Comparison of ENCODE assay signal across 20 cellular contexts in the genomic region with DNA sequence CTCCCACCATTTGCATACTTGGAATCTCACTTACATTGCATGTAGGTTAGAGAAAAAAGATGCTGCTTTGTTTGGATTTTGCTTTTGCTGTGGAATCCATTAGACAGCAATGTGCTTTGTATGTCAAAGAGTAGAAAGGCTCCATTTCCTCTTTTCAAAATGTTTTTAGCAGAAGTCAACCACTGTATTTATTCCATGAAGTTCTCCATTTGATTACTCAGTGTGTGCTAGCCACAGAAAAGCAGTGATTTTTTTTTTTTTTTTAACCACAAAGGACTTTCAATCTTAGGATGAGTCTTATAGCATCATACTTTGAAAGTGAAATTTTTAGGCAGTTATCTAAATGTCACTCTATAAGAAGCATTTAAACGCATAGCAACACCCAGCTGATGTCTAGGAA.
A peak's percentile ranks its signal among the peaks of the same experiment; 100 is the strongest.
DNase-seq lines count a peak whose midpoint lies in the region; TF ChIP-seq lines count a peak whose summit lies in the region.
"Had no signal": no experiment of that assay in that cellular context is flagged by ENCODE, and none has a peak within 500 bp of the region (broad histone marks: within the 10 kb centered on the region; RNA-seq: fewer than 3 reads in every experiment).

No MANE protein-coding gene starts in this region.

- H3K27me3 Mint-ChIP-seq in MCF 10A (ENCODE audit: insufficient read depth, unreplicated experiment), result no peaks in the 10 kb centered on the region

- H3K27ac ChIP-seq in mammary epithelial cell (ENCODE audit: insufficient read depth, low read depth, low read length) (no peak overlapping the region), esophagus muscularis mucosa (replicated peaks in 1 of 4) (no peak overlapping the region)
- H3K27ac ChIP-seq: cardiac muscle cell, stomach had no signal

- no peaks in the 10 kb centered on the region for H3K9me3 Mint-ChIP-seq in MCF 10A (ENCODE audit: unreplicated experiment)

- no peak for TF ChIP-seq POLR2A in esophagus muscularis mucosa (IDR thresholded peaks at IDR 0.05; ENCODE audit: low read depth)

- H3K36me3 ChIP-seq in mammary epithelial cell (ENCODE audit: insufficient read depth, low read length) (no peaks in the 10 kb centered on the region), esophagus muscularis mucosa (peaks cover 0 to 8% (median 0%) of the 10 kb centered on the region in 4 donors)
- H3K36me3 ChIP-seq: cardiac muscle cell, stomach had no signal

- TF ChIP-seq CTCF in mammary epithelial cell (conservative IDR thresholded peaks at IDR 0.05 in 1 of 2, IDR thresholded peaks at IDR 0.05 in 1 of 2; ENCODE audit: extremely low read depth in 1 of 2, insufficient read depth in 1 of 2, low read depth in 1 of 2, low read length in 2 of 2), result no peak
- no peak for TF ChIP-seq CTCF in MCF 10A (IDR thresholded peaks at IDR 0.05; ENCODE audit: unreplicated experiment)
- TF ChIP-seq CTCF in astrocyte of the spinal cord (IDR thresholded peaks at IDR 0.05; ENCODE audit: low read depth, low read length), result no peak
- TF ChIP-seq CTCF in esophagus muscularis mucosa (IDR thresholded peaks at IDR 0.05), result no peak

- DNase-seq in mammary epithelial cell, result peak; percentile 66
- no peak for DNase-seq in MCF 10A (ENCODE audit: unreplicated experiment)
- peak; percentile 58 for DNase-seq in LHCN-M2 (ENCODE audit: low read depth)
- DNase-seq in astrocyte of the spinal cord (ENCODE audit: low read depth, low spot score), result peak; percentile 71
- DNase-seq in RKO (ENCODE audit: low spot score), result no peak
- DNase-seq in esophagus muscularis mucosa (ENCODE audit: extremely low spot score), result no peak
- DNase-seq in activated CD8-positive, alpha-beta memory T cell treated with anti-CD3 and anti-CD28 coated beads, Interleukin-2, amount 50 U/mL, for 48 hours, result no peak
- DNase-seq in nucleus accumbens (lab: John Stamatoyannopoulos, UW), result no peak
- DNase-seq: activated CD4-positive, alpha-beta T cell treated with anti-CD3 and anti-CD28 coated beads for 4 hours; activated T-cell treated with anti-CD3 and anti-CD28 coated beads for 4 hours; Caco-2; effector memory CD4-positive, alpha-beta T cell; naive B cell; NCI-H187; NCI-H526; stomach had no signal

- BruUV-seq in mammary epithelial cell (replicated peaks; lab: Mats Ljungman, UMichigan) (no TSS peak), MCF 10A (replicated peaks; lab: Mats Ljungman, UMichigan) (no TSS peak)

- no peak overlapping the region for H2AFZ ChIP-seq in mammary epithelial cell (ENCODE audit: low read depth, low read length)

- H3K27me3 ChIP-seq in mammary epithelial cell (ENCODE audit: insufficient read depth, low read length) (no peaks in the 10 kb centered on the region), esophagus muscularis mucosa (no peaks in the 10 kb centered on the region)
- H3K27me3 ChIP-seq: cardiac muscle cell, stomach had no signal

- in situ Hi-C loops in mammary epithelial cell (cut with MboI; ENCODE audit: low sequenced_read_pairs in 2 of 2), result no loop called here
- in situ Hi-C loops in astrocyte of the spinal cord (cut with HindIII; ENCODE audit: low sequenced_read_pairs), result no loop called here

- H3K4me1 ChIP-seq in mammary epithelial cell (ENCODE audit: insufficient read depth, low read length) (peaks cover 37% of the 10 kb centered on the region), esophagus muscularis mucosa (peaks cover 0 to 7% (median 0%) of the 10 kb centered on the region in 4 donors)
- H3K4me1 ChIP-seq: stomach had no signal

- H3K36me3 Mint-ChIP-seq in MCF 10A (ENCODE audit: insufficient read depth, unreplicated experiment), result no peaks in the 10 kb centered on the region
- H3K36me3 Mint-ChIP-seq: activated naive CD4-positive, alpha-beta T cell treated with anti-CD3 and anti-CD28 coated beads, Interleukin-2, amount 50 U/mL, for 24 hours; naive B cell had no signal

- H4K20me1 ChIP-seq in mammary epithelial cell (ENCODE audit: insufficient read depth, low read length), result no peaks in the 10 kb centered on the region

- WGBS in mammary epithelial cell (ENCODE audit: low coverage, missing lambda C conversion rate), result 88% methylated on average over 1 of the region's 1 CpG
- 73% methylated on average over 1 of the region's 1 CpG for WGBS in esophagus muscularis mucosa

- H3K27ac Mint-ChIP-seq in MCF 10A (ENCODE audit: low read depth, unreplicated experiment), result no peak overlapping the region
- H3K27ac Mint-ChIP-seq: activated naive CD4-positive, alpha-beta T cell treated with anti-CD3 and anti-CD28 coated beads, Interleukin-2, amount 50 U/mL, for 24 hours; naive B cell; progenitor cell of endocrine pancreas; T-helper 2 cell treated with Interferon-gamma antibody and Interleukin-4, amounts not matched to agents 5 μg/mL and 100 μg/mL, for 36 hours had no signal

- H3K4me3 ChIP-seq in mammary epithelial cell (replicated peaks in 1 of 3; ENCODE audit: insufficient read depth in 1 of 3, low read depth in 2 of 3, low read length in 3 of 3) (no peak overlapping the region), astrocyte of the spinal cord (ENCODE audit: low read depth, low read length) (no peak overlapping the region), esophagus muscularis mucosa (no peak overlapping the region)
- H3K4me3 ChIP-seq: cardiac muscle cell, stomach had no signal

- H3K9me3 ChIP-seq in mammary epithelial cell (replicated peaks; ENCODE audit: insufficient read depth, low read length) (no peaks in the 10 kb centered on the region), esophagus muscularis mucosa (no peaks in the 10 kb centered on the region)
- H3K9me3 ChIP-seq: Caco-2, stomach had no signal

- dilution Hi-C loops in mammary epithelial cell (cut with HindIII; ENCODE audit: low sequenced_read_pairs), result no loop called here

- H3K4me2 ChIP-seq in mammary epithelial cell (ENCODE audit: insufficient read depth, low read depth, low read length), result no peak overlapping the region

- POLR2A ChIA-PET in MCF 10A (lab: Yijun Ruan, JAX), result interaction anchor here (0.7 to 1.2 kb wide), 3 partner anchors 12 to 120 kb away, joined by 3 read pairs; no protein-coding TSS in a partner anchor

- no peak overlapping the region for H3K9ac ChIP-seq in mammary epithelial cell (ENCODE audit: insufficient read depth, low read length)

- intact Hi-C loops in mammary epithelial cell (cut with micrococcal nuclease), result no loop called here
- intact Hi-C loops in MCF 10A (cut with micrococcal nuclease), result no loop called here
- intact Hi-C loops in esophagus muscularis mucosa (cut with DNase I), result no loop called here

- peaks cover 14% of the 10 kb centered on the region for H3K4me1 Mint-ChIP-seq in MCF 10A (ENCODE audit: insufficient read depth, unreplicated experiment)
- H3K4me1 Mint-ChIP-seq: activated naive CD4-positive, alpha-beta T cell treated with anti-CD3 and anti-CD28 coated beads, Interleukin-2, amount 50 U/mL, for 24 hours; naive B cell had no signal

- no peak overlapping the region for H3K4me3 Mint-ChIP-seq in MCF 10A (ENCODE audit: unreplicated experiment)
- H3K4me3 Mint-ChIP-seq: activated naive CD4-positive, alpha-beta T cell treated with anti-CD3 and anti-CD28 coated beads, Interleukin-2, amount 50 U/mL, for 24 hours; naive B cell; T-helper 2 cell treated with Interferon-gamma antibody and Interleukin-4, amounts not matched to agents 5 μg/mL and 100 μg/mL, for 36 hours had no signal

- no peaks in the 10 kb centered on the region for H3K79me2 ChIP-seq in mammary epithelial cell (ENCODE audit: insufficient read depth, low read length)

- no peak for TF ChIP-seq EP300 in esophagus muscularis mucosa (IDR thresholded peaks at IDR 0.05)

- CTCF ChIA-PET in mammary epithelial cell (lab: Charles Lee; ENCODE audit: low non-redundant PET), result no interaction called here
- CTCF ChIA-PET in MCF 10A (lab: Yijun Ruan, JAX), result interaction anchor here (0.5 to 0.7 kb wide), 2 partner anchors 441 to 747 kb away, joined by 3 read pairs; no protein-coding TSS in a partner anchor

Comparison
In these comparisons a context has a peak if more than half of its experiments do, and no peak if none do; other contexts are left out.
1. DNase-seq: peak in mammary epithelial cell (single experiment), LHCN-M2 (single experiment) and astrocyte of the spinal cord (single experiment); none in MCF 10A (single experiment), RKO (single experiment), esophagus muscularis mucosa (single experiment), activated CD8-positive, alpha-beta memory T cell treated with anti-CD3 and anti-CD28 coated beads, Interleukin-2, amount 50 U/mL, for 48 hours (single experiment) and nucleus accumbens (0 of 56).